Comparison of ENCODE assay signal across 17 cellular contexts in the genomic region with DNA sequence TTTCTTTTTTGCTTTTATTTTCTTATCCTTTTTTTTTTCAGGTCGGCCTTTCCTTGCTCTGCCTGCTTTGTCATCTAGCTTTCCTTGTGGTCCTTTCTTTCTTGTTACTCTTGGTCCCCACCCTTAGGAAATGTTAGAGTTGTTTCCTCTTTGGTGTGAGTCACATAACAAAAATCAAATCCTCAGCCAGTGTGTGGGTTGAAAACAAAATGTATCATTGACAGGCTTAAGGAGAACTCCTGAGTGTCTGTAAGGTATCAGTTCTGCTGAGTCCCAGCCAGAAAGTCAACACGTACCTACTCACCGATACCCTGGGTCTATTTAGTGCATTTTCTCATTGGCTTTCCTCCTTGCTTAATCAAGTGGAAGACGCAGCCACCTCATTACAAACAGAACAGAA.
DNase-seq lines count a peak whose midpoint lies in the region; ATAC-seq and TF ChIP-seq lines count a peak whose summit lies in the region.
"Had no signal": no experiment of that assay in that cellular context is flagged by ENCODE, and none has a peak within 500 bp of the region (broad histone marks: within the 10 kb centered on the region; RNA-seq: fewer than 3 reads in every experiment).

No MANE protein-coding gene starts in this region.

- H3K4me1 Mint-ChIP-seq in GM23338 (peaks cover 60% of the 10 kb centered on the region), brain (peaks cover 50% of the 10 kb centered on the region)

- no peaks in the 10 kb centered on the region for H3F3A ChIP-seq in GM23338 (replicated peaks; ENCODE audit: low read depth)

- peak overlapping the region; percentile 75 for H3K27ac Mint-ChIP-seq in GM23338
- peak overlapping the region in 4 of 5 experiments; percentile 20 to 66 (median 40) for H3K27ac Mint-ChIP-seq in brain
- H3K27ac Mint-ChIP-seq: activated T-helper 1 cell treated with anti-CD3 and anti-CD28 coated beads, Interleukin-12 subunit alpha, Interleukin-12 subunit beta, Interleukin-2, Interleukin-4 antibody, amounts not matched to agents 30 ng/mL and 10 ng/mL and 1 ng/mL, durations not matched to agents 14 hours and 24 hours and 36 hours; CD4-positive, alpha-beta T cell had no signal

- DNase-seq in GM23338 (ENCODE audit: low spot score) (no peak), glomerular endothelial cell (ENCODE audit: extremely low read depth, low read depth, low spot score) (peak; percentile 4), stromal cell of bone marrow (ENCODE audit: low read depth) (peak; percentile 40), DMS 273 (lab: John Stamatoyannopoulos, UW; ENCODE audit: unreplicated experiment) (no peak)
- no peak for DNase-seq in stimulated activated CD4-positive, alpha-beta T cell treated with anti-CD3 and anti-CD28 coated beads, Interleukin-1b, Interleukin-23, amount 100 ng/mL, for 48 hours
- DNase-seq: activated CD4-positive, alpha-beta T cell treated with anti-CD3 and anti-CD28 coated beads, Interleukin-2, amount 50 U/mL, for 1 hour; adrenal gland; CD4-positive, alpha-beta T cell; gastrocnemius medialis; islet precursor cell; NCI-H2081 treated with DMSO at 0.1 percent for 48 hours; stimulated activated CD4-positive, alpha-beta T cell treated with anti-CD3 and anti-CD28 coated beads, Interleukin-15, amount 100 ng/mL, for 24 hours; T-helper 9 cell had no signal

- H3K27me3 Mint-ChIP-seq in GM23338 (ENCODE audit: insufficient read depth, low read depth, poor library complexity): no peaks in the 10 kb centered on the region
- H3K27me3 Mint-ChIP-seq in brain: peaks cover 8% of the 10 kb centered on the region
- H3K27me3 Mint-ChIP-seq: CD4-positive, alpha-beta T cell had no signal

- ATAC-seq in GM23338: peak; percentile 57
- no peak for ATAC-seq in HG03521 (IDR thresholded peaks at IDR 0.05; ENCODE audit: unreplicated experiment)
- ATAC-seq: gastrocnemius medialis had no signal

- H3K9me3 Mint-ChIP-seq in GM23338 (no peaks in the 10 kb centered on the region), brain (peaks cover 0 to 3% (median 3%) of the 10 kb centered on the region in 5 experiments)
- H3K9me3 Mint-ChIP-seq: activated T-helper 1 cell treated with anti-CD3 and anti-CD28 coated beads, Interleukin-12 subunit alpha, Interleukin-12 subunit beta, Interleukin-2, Interleukin-4 antibody, amounts not matched to agents 30 ng/mL and 10 ng/mL and 1 ng/mL, durations not matched to agents 14 hours and 24 hours and 36 hours; CD4-positive, alpha-beta T cell had no signal

- no peak overlapping the region for H2AFZ ChIP-seq in GM23338

- H3K27ac ChIP-seq in GM23338 (ENCODE audit: low read depth): no peak overlapping the region
- H3K27ac ChIP-seq: adrenal gland, gastrocnemius medialis, suprapubic skin had no signal

- TF ChIP-seq CTCF in GM23338 (conservative IDR thresholded peaks at IDR 0.05; ENCODE audit: low read depth in 2 of 2) (no peak), brain (conservative IDR thresholded peaks at IDR 0.05) (no peak)

- no peaks in the 10 kb centered on the region for H4K20me1 ChIP-seq in GM23338 (replicated peaks; ENCODE audit: insufficient read depth)

- H3K27me3 ChIP-seq in GM23338 (ENCODE audit: insufficient read depth): no peaks in the 10 kb centered on the region
- H3K27me3 ChIP-seq: adrenal gland, gastrocnemius medialis, suprapubic skin had no signal

- no peak overlapping the region for H3K4me3 Mint-ChIP-seq in GM23338
- H3K4me3 Mint-ChIP-seq in brain: peak overlapping the region in 3 of 5 experiments; percentile 7 to 37 (median 35)
- H3K4me3 Mint-ChIP-seq: activated T-helper 1 cell treated with anti-CD3 and anti-CD28 coated beads, Interleukin-12 subunit alpha, Interleukin-12 subunit beta, Interleukin-2, Interleukin-4 antibody, amounts not matched to agents 30 ng/mL and 10 ng/mL and 1 ng/mL, durations not matched to agents 14 hours and 24 hours and 36 hours; CD4-positive, alpha-beta T cell had no signal

- no peaks in the 10 kb centered on the region for H3K9me2 ChIP-seq in GM23338 (ENCODE audit: insufficient read depth)

- H3K79me2 ChIP-seq in GM23338 (replicated peaks; ENCODE audit: insufficient read depth): peaks cover 10% of the 10 kb centered on the region

- peaks cover 5% of the 10 kb centered on the region; the same call in 2 of the 3 replicates for H3K36me3 Mint-ChIP-seq in GM23338 (ENCODE audit: low read depth)
- no peaks in the 10 kb centered on the region for H3K36me3 Mint-ChIP-seq in brain

- no peaks in the 10 kb centered on the region for H3K36me3 ChIP-seq in GM23338 (ENCODE audit: insufficient read depth)
- H3K36me3 ChIP-seq: adrenal gland, gastrocnemius medialis, suprapubic skin had no signal

- H3K4me2 ChIP-seq in GM23338: no peak overlapping the region

- peaks cover 33% of the 10 kb centered on the region for H3K4me1 ChIP-seq in GM23338 (ENCODE audit: insufficient read depth)
- H3K4me1 ChIP-seq: adrenal gland, gastrocnemius medialis had no signal

- H3K4me3 ChIP-seq in GM23338: no peak overlapping the region
- H3K4me3 ChIP-seq: adrenal gland, gastrocnemius medialis, suprapubic skin had no signal

TF ChIP-seq in GM23338, 12 proteins besides CTCF, POLR2A, EP300 and RAD21 (continues in another document):
- no peak for TF ChIP-seq ZNF331 (CRISPR knock-in tag; IDR thresholded peaks at IDR 0.05; ENCODE audit: low read depth)
- TF ChIP-seq JUNB (IDR thresholded peaks at IDR 0.05; ENCODE audit: unreplicated experiment): no peak
- TF ChIP-seq, protein P1, sequence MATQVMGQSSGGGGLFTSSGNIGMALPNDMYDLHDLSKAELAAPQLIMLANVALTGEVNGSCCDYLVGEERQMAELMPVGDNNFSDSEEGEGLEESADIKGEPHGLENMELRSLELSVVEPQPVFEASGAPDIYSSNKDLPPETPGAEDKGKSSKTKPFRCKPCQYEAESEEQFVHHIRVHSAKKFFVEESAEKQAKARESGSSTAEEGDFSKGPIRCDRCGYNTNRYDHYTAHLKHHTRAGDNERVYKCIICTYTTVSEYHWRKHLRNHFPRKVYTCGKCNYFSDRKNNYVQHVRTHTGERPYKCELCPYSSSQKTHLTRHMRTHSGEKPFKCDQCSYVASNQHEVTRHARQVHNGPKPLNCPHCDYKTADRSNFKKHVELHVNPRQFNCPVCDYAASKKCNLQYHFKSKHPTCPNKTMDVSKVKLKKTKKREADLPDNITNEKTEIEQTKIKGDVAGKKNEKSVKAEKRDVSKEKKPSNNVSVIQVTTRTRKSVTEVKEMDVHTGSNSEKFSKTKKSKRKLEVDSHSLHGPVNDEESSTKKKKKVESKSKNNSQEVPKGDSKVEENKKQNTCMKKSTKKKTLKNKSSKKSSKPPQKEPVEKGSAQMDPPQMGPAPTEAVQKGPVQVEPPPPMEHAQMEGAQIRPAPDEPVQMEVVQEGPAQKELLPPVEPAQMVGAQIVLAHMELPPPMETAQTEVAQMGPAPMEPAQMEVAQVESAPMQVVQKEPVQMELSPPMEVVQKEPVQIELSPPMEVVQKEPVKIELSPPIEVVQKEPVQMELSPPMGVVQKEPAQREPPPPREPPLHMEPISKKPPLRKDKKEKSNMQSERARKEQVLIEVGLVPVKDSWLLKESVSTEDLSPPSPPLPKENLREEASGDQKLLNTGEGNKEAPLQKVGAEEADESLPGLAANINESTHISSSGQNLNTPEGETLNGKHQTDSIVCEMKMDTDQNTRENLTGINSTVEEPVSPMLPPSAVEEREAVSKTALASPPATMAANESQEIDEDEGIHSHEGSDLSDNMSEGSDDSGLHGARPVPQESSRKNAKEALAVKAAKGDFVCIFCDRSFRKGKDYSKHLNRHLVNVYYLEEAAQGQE (IDR thresholded peaks at IDR 0.05; ENCODE audit: unreplicated experiment): no peak
- TF ChIP-seq STAT1 (IDR thresholded peaks at IDR 0.05; ENCODE audit: unreplicated experiment): no peak
- TF ChIP-seq POLR2AphosphoS5 (IDR thresholded peaks at IDR 0.05; ENCODE audit: low read depth): no peak
- TF ChIP-seq EZH2phosphoT487 (IDR thresholded peaks at IDR 0.05; ENCODE audit: unreplicated experiment): no peak
- TF ChIP-seq NANOG (IDR thresholded peaks at IDR 0.05; ENCODE audit: borderline replicate concordance): no peak
- TF ChIP-seq ZNF114 (CRISPR knock-in tag; IDR thresholded peaks at IDR 0.05): no peak
- no peak for TF ChIP-seq EZH2 (IDR thresholded peaks at IDR 0.05; ENCODE audit: low read depth, unreplicated experiment)

Comparison
In these comparisons a context has a peak if more than half of its experiments do, and no peak if none do; other contexts are left out.
1. DNase-seq: peak in glomerular endothelial cell (single experiment) and stromal cell of bone marrow (single experiment); none in GM23338 (single experiment), stimulated activated CD4-positive, alpha-beta T cell treated with anti-CD3 and anti-CD28 coated beads, Interleukin-1b, Interleukin-23, amount 100 ng/mL, for 48 hours (single experiment) and DMS 273 (single experiment).